Comparison of ENCODE assay signal across 12 cellular contexts in the genomic region with DNA sequence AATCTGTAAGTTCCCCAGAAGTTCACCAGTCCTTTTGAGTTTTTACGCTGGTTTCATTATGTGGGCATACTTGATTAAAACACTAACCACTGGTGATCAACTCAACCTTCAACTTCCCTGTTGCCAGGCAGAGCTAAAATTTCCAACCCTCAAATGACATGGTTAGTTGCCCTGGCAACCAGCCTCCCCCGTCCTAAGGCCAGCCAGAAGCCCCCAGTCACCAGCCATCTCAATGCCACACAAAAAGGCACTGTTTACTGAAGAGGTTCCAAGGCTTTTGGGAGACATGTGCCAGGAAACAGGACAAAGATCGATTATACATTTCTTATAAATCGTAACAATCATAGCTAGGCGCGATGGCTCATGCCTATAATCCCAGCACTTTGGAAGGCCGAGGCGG. TPM values are rescaled to one million over a fixed set of nuclear protein-coding genes. Genes with fewer than 3 reads are reported as not detected.
DNase-seq lines count a peak whose midpoint lies in the region; ATAC-seq, FAIRE-seq and TF ChIP-seq lines count a peak whose summit lies in the region.
"Had no signal": no experiment of that assay in that cellular context is flagged by ENCODE, and none has a peak within 500 bp of the region (broad histone marks: within the 10 kb centered on the region; RNA-seq: fewer than 3 reads in every experiment).

No MANE protein-coding gene starts in this region.

- H3K36me3 ChIP-seq in psoas muscle (ENCODE audit: insufficient read depth in 1 of 2, low read depth in 1 of 2) (peaks cover 11 to 18% of the 10 kb centered on the region in 2 donors), A673 (ENCODE audit: insufficient read depth, low read length, poor library complexity, severe bottlenecking) (peaks cover 39% of the 10 kb centered on the region)

- FAIRE-seq in frontal cortex (lab: Jason Lieb, UNC), result no peak
- FAIRE-seq: endometrium, G401.6 had no signal

- peaks cover 77% of the 10 kb centered on the region for H3K36me3 Mint-ChIP-seq in activated CD4-positive, alpha-beta memory T cell treated with anti-CD3 and anti-CD28 coated beads, Interleukin-2, amount 10 ng/mL, durations not matched to agents 7 days and 5 days (ENCODE audit: low read depth)

- no peak for ATAC-seq in psoas muscle
- ATAC-seq in GM21526 (IDR thresholded peaks at IDR 0.05; ENCODE audit: low FRiP score, unreplicated experiment), result no peak

- peaks cover 63% of the 10 kb centered on the region for H3K9me3 Mint-ChIP-seq in activated CD4-positive, alpha-beta memory T cell treated with anti-CD3 and anti-CD28 coated beads, Interleukin-2, amount 10 ng/mL, durations not matched to agents 7 days and 5 days

- no peak for TF ChIP-seq CTCF in HFF-Myc (IDR thresholded peaks at IDR 0.05; ENCODE audit: low read depth, low read length, missing control alignments)
- TF ChIP-seq CTCF in psoas muscle (IDR thresholded peaks at IDR 0.05), result no peak
- TF ChIP-seq CTCF in A673 (conservative IDR thresholded peaks at IDR 0.05; ENCODE audit: low read depth, low read length), result no peak

- peaks cover 22% of the 10 kb centered on the region for H3K4me1 Mint-ChIP-seq in activated CD4-positive, alpha-beta memory T cell treated with anti-CD3 and anti-CD28 coated beads, Interleukin-2, amount 10 ng/mL, durations not matched to agents 7 days and 5 days

- H3K4me3 Mint-ChIP-seq in activated CD4-positive, alpha-beta memory T cell treated with anti-CD3 and anti-CD28 coated beads, Interleukin-2, amount 10 ng/mL, durations not matched to agents 7 days and 5 days, result peak overlapping the region; percentile 5

- no peak overlapping the region for H3K27ac ChIP-seq in psoas muscle
- no peak overlapping the region for H3K27ac ChIP-seq in A673 (ENCODE audit: low read depth, low read length, poor library complexity, severe bottlenecking)

- intact Hi-C loops in psoas muscle (cut with DNase I) (loop anchor here in 1 of 2 donors (10.0 kb wide), 1 partner anchor 82 kb away; a partner anchor contains a TSS), A673 (cut with micrococcal nuclease; ENCODE audit: unreplicated experiment) (no loop called here)

- H3K4me1 ChIP-seq in psoas muscle (peaks cover 5% of the 10 kb centered on the region), A673 (ENCODE audit: insufficient read depth, low read length, poor library complexity, severe bottlenecking) (no peaks in the 10 kb centered on the region)

- CTCF ChIA-PET in activated CD4-positive, alpha-beta memory T cell treated with anti-CD3 and anti-CD28 coated beads, Interleukin-2, amount 10 ng/mL, durations not matched to agents 7 days and 5 days (lab: Charles Lee), result no interaction called here
- CTCF ChIA-PET in A673 (lab: Charles Lee), result no interaction called here

- BruUV-seq in A673 (replicated peaks; lab: Mats Ljungman, UMichigan), result no TSS peak

- no peaks in the 10 kb centered on the region for H3K27me3 Mint-ChIP-seq in activated CD4-positive, alpha-beta memory T cell treated with anti-CD3 and anti-CD28 coated beads, Interleukin-2, amount 10 ng/mL, durations not matched to agents 7 days and 5 days

- H3K9me3 ChIP-seq in psoas muscle (peaks cover 52% of the 10 kb centered on the region), A673 (ENCODE audit: low read depth, low read length, poor library complexity, severe bottlenecking) (peaks cover 53% of the 10 kb centered on the region)

- DNase-seq in HFF-Myc (ENCODE audit: extremely low read depth, low read depth) (no peak), hypothalamus (lab: John Stamatoyannopoulos, UW) (peak in 31 of 51 donors; percentile 0 to 63 (median 8)), psoas muscle (no peak), frontal cortex (ENCODE audit: low spot score in 2 of 2) (no peak), A673 (ENCODE audit: low spot score) (no peak), NCI-H1436 treated with DMSO at 0.1 percent for 48 hours (lab: John Stamatoyannopoulos, UW) (no peak)
- DNase-seq in activated CD4-positive, alpha-beta memory T cell treated with anti-CD3 and anti-CD28 coated beads, Interleukin-2, amount 10 ng/mL, durations not matched to agents 7 days and 5 days, result no peak
- DNase-seq: activated CD8-positive, alpha-beta memory T cell treated with anti-CD3 and anti-CD28 coated beads, Interleukin-2, amount 50 U/mL, for 4 hours; NCI-H1092 treated with DMSO at 0.1 percent for 48 hours had no signal

- H3K4me3 ChIP-seq in HFF-Myc (replicated peaks; ENCODE audit: low read depth, low read length), result peak overlapping the region; percentile 64; the same call in 1 of the 2 replicates
- H3K4me3 ChIP-seq in psoas muscle, result peak overlapping the region; percentile 73
- no peak overlapping the region for H3K4me3 ChIP-seq in A673 (ENCODE audit: low read depth, low read length, poor library complexity, severe bottlenecking)

- H3K27ac Mint-ChIP-seq in activated CD4-positive, alpha-beta memory T cell treated with anti-CD3 and anti-CD28 coated beads, Interleukin-2, amount 10 ng/mL, durations not matched to agents 7 days and 5 days, result no peak overlapping the region

- WGBS in psoas muscle, 3 donors, result 79 to 85% (median 80%) methylated on average over 8 of the region's 8 CpGs

- POLR2A ChIA-PET in activated CD4-positive, alpha-beta memory T cell treated with anti-CD3 and anti-CD28 coated beads, Interleukin-2, amount 10 ng/mL, durations not matched to agents 7 days and 5 days (lab: Charles Lee), result interaction anchor here (1.3 kb wide), 1 partner anchor 12 kb away, joined by 3 read pairs; no protein-coding TSS in a partner anchor
- POLR2A ChIA-PET in A673 (lab: Charles Lee; ENCODE audit: low non-redundant PET), result no interaction called here

- H3K27me3 ChIP-seq in psoas muscle (ENCODE audit: insufficient read depth in 3 of 3, low read length in 2 of 3), result peaks cover 0 to 6% (median 0%) of the 10 kb centered on the region in 3 donors
- no peaks in the 10 kb centered on the region for H3K27me3 ChIP-seq in A673 (replicated peaks; ENCODE audit: insufficient read depth, low read depth, low read length, poor library complexity)

RNA-seq across cellular contexts. Expression of a gene that starts 1.6 kb away (rescaled TPM):
- 1 to 10 TPM; 8.1 to 9.6 TPM for total RNA-seq in activated CD4-positive, alpha-beta memory T cell treated with anti-CD3 and anti-CD28 coated beads, Interleukin-2, amount 10 ng/mL, durations not matched to agents 7 days and 5 days
- total RNA-seq in psoas muscle, result 1 to 10 TPM; 4.2 to 6.0 (median 4.9) TPM
- polyA plus RNA-seq in psoas muscle, result 1 to 10 TPM; 2.9 to 6.0 (median 3.6) TPM
- total RNA-seq in frontal cortex, result 41.2 TPM
- 22.9 and 26.3 TPM in 2 replicates for total RNA-seq in A673 (2021)

RNA-seq across cellular contexts. Expression of a gene that starts 15.4 kb away (rescaled TPM):
- 1 to 10 TPM; 5.3 to 6.1 TPM for total RNA-seq in activated CD4-positive, alpha-beta memory T cell treated with anti-CD3 and anti-CD28 coated beads, Interleukin-2, amount 10 ng/mL, durations not matched to agents 7 days and 5 days
- total RNA-seq in psoas muscle, result 1 to 10 TPM; 3.9 to 9.1 (median 5.3) TPM
- polyA plus RNA-seq in psoas muscle, result 10 to 100 TPM in 1 of 3 donors, 1 to 10 TPM in 2; 3.1 to 10.4 (median 5.1) TPM
- 64.8 TPM for total RNA-seq in frontal cortex
- total RNA-seq in A673 (2021), result 7.0 and 7.3 TPM in 2 replicates

RNA-seq across cellular contexts. Expression of a gene that starts 24.1 kb away (rescaled TPM):
- 1 to 10 TPM; 7.7 to 8.1 TPM for total RNA-seq in activated CD4-positive, alpha-beta memory T cell treated with anti-CD3 and anti-CD28 coated beads, Interleukin-2, amount 10 ng/mL, durations not matched to agents 7 days and 5 days
- total RNA-seq in psoas muscle (1 to 10 TPM; 1.7 to 3.6 (median 2.3) TPM), frontal cortex (10.6 TPM), A673 (2021) (5.3 and 7.7 TPM in 2 replicates)
- polyA plus RNA-seq in psoas muscle, result 1 to 10 TPM; 1.7 to 4.5 (median 2.3) TPM

Comparison
In these comparisons a context has a peak if more than half of its experiments do, and no peak if none do; other contexts are left out.
1. DNase-seq: peak in hypothalamus (31 of 51); none in HFF-Myc (single experiment), activated CD4-positive, alpha-beta memory T cell treated with anti-CD3 and anti-CD28 coated beads, Interleukin-2, amount 10 ng/mL, durations not matched to agents 7 days and 5 days (single experiment), psoas muscle (0 of 2), frontal cortex (0 of 2), A673 (single experiment) and NCI-H1436 treated with DMSO at 0.1 percent for 48 hours (single experiment).